ENCODE assay signal across 10 cellular contexts in genomic region chr7:54888067-54888735, GRCh38.
DNase-seq lines count a peak whose midpoint lies in the region; ATAC-seq and TF ChIP-seq lines count a peak whose summit lies in the region.
"Had no signal": no experiment of that assay in that cellular context is flagged by ENCODE, and none has a peak within 500 bp of the region (broad histone marks: within the 10 kb centered on the region; RNA-seq: fewer than 3 reads in every experiment).

No MANE protein-coding gene starts in this region.

- no peak overlapping the region for H3K27ac ChIP-seq in breast epithelium
- H3K27ac ChIP-seq in fibroblast of lung (ENCODE audit: insufficient read depth, low read length): no peak overlapping the region
- no peak overlapping the region for H3K27ac ChIP-seq in vagina

- TF ChIP-seq CTCF in breast epithelium (IDR thresholded peaks at IDR 0.05) (no peak), MCF 10A (IDR thresholded peaks at IDR 0.05; ENCODE audit: unreplicated experiment) (no peak), fibroblast of lung (conservative IDR thresholded peaks at IDR 0.05 in 1 of 2, IDR thresholded peaks at IDR 0.05 in 1 of 2; ENCODE audit: low read depth in 1 of 2, low read length in 2 of 2) (no peak), vagina (IDR thresholded peaks at IDR 0.05) (no peak)

- no peak overlapping the region for H3K4me3 Mint-ChIP-seq in MCF 10A (ENCODE audit: unreplicated experiment)
- H3K4me3 Mint-ChIP-seq: B cell; T-helper 1 cell treated with Interleukin-12 subunit alpha and Interleukin-12 subunit beta and Interleukin-4 antibody, amounts not matched to agents 30 μg/mL and 1 μg/mL, for 36 hours had no signal

- POLR2A ChIA-PET in MCF 10A (lab: Yijun Ruan, JAX): no interaction called here

- DNase-seq in breast epithelium (ENCODE audit: low spot score in 2 of 2) (no peak), MCF 10A (ENCODE audit: unreplicated experiment) (no peak), fibroblast of lung (ENCODE audit: low read depth in 2 of 2) (peak in 1 of 2 donors; percentile 13), middle frontal gyrus (ENCODE audit: extremely low spot score, low spot score) (peak; percentile 24), vagina (ENCODE audit: extremely low spot score in 2 of 2) (no peak), NCI-H446 treated with DMSO at 0.1 percent for 48 hours (lab: John Stamatoyannopoulos, UW) (no peak), NCI-H1436 (lab: John Stamatoyannopoulos, UW) (no peak)

- CTCF ChIA-PET in MCF 10A (lab: Yijun Ruan, JAX): interaction anchor here (0.7 to 2.1 kb wide), 3 partner anchors 10 to 49 kb away, joined by 4 to 8 read pairs (median 4); no protein-coding TSS in a partner anchor

- no peaks in the 10 kb centered on the region for H3K36me3 ChIP-seq in breast epithelium
- no peaks in the 10 kb centered on the region for H3K36me3 ChIP-seq in fibroblast of lung (ENCODE audit: control insufficient read depth, insufficient read depth, low read length)
- no peaks in the 10 kb centered on the region for H3K36me3 ChIP-seq in vagina

- H3K9me3 Mint-ChIP-seq in MCF 10A (ENCODE audit: unreplicated experiment): no peaks in the 10 kb centered on the region
- H3K9me3 Mint-ChIP-seq: T-helper 1 cell treated with Interleukin-12 subunit alpha and Interleukin-12 subunit beta and Interleukin-4 antibody, amounts not matched to agents 30 μg/mL and 1 μg/mL, for 36 hours had no signal

- no peaks in the 10 kb centered on the region for H4K20me1 ChIP-seq in fibroblast of lung (ENCODE audit: control insufficient read depth, extremely low read depth, insufficient read depth, low read length)

- BruUV-seq in MCF 10A (replicated peaks; lab: Mats Ljungman, UMichigan): no TSS peak

- H3K9ac ChIP-seq in fibroblast of lung (ENCODE audit: insufficient read depth, low read length): no peak overlapping the region

- ATAC-seq in GM21786 (IDR thresholded peaks at IDR 0.05; ENCODE audit: unreplicated experiment): no peak

- H3K4me2 ChIP-seq in fibroblast of lung (ENCODE audit: extremely low read depth, insufficient read depth, low read length): peak overlapping the region; percentile 90

- H3K4me3 ChIP-seq in breast epithelium (peak overlapping the region; percentile 19 to 57 (median 34)), fibroblast of lung (replicated peaks in 1 of 4; ENCODE audit: control extremely low read depth in 1 of 4, insufficient read depth in 1 of 4, low read depth in 3 of 4, low read length in 4 of 4) (peak overlapping the region; percentile 5 to 49 (median 38)), vagina (peak overlapping the region; percentile 27 to 28)

- H3K4me1 ChIP-seq in breast epithelium (no peaks in the 10 kb centered on the region), fibroblast of lung (ENCODE audit: control insufficient read depth, extremely low read depth, insufficient read depth, low read length) (no peaks in the 10 kb centered on the region), vagina (no peaks in the 10 kb centered on the region)

- H3K9me3 ChIP-seq in breast epithelium (no peaks in the 10 kb centered on the region), fibroblast of lung (ENCODE audit: control insufficient read depth, insufficient read depth, low read depth, low read length) (no peaks in the 10 kb centered on the region), vagina (no peaks in the 10 kb centered on the region)

- TF ChIP-seq POLR2A in breast epithelium (IDR thresholded peaks at IDR 0.05): no peak
- TF ChIP-seq POLR2A in vagina (IDR thresholded peaks at IDR 0.05): no peak

- H3K4me1 Mint-ChIP-seq in MCF 10A (ENCODE audit: insufficient read depth, unreplicated experiment): no peaks in the 10 kb centered on the region
- H3K4me1 Mint-ChIP-seq: B cell had no signal

- no peaks in the 10 kb centered on the region for H3K27me3 Mint-ChIP-seq in MCF 10A (ENCODE audit: insufficient read depth, unreplicated experiment)

- H3K27ac Mint-ChIP-seq in MCF 10A (ENCODE audit: low read depth, unreplicated experiment): no peak overlapping the region
- H3K27ac Mint-ChIP-seq: B cell; T-helper 1 cell treated with Interleukin-12 subunit alpha and Interleukin-12 subunit beta and Interleukin-4 antibody, amounts not matched to agents 30 μg/mL and 1 μg/mL, for 36 hours had no signal

- H2AFZ ChIP-seq in fibroblast of lung (ENCODE audit: low read length): peak overlapping the region; percentile 65

- no peaks in the 10 kb centered on the region for H3K36me3 Mint-ChIP-seq in MCF 10A (ENCODE audit: insufficient read depth, unreplicated experiment)

- no peaks in the 10 kb centered on the region for H3K79me2 ChIP-seq in fibroblast of lung (ENCODE audit: control insufficient read depth, insufficient read depth, low read length)

- intact Hi-C loops in breast epithelium (cut with DNase I; ENCODE audit: low total_unique reads) (no loop called here), MCF 10A (cut with micrococcal nuclease) (no loop called here), vagina (cut with DNase I) (no loop called here)

- H3K27me3 ChIP-seq in breast epithelium (no peaks in the 10 kb centered on the region), fibroblast of lung (ENCODE audit: control insufficient read depth, insufficient read depth, low read length) (no peaks in the 10 kb centered on the region), vagina (no peaks in the 10 kb centered on the region)
